In the genomic region with DNA sequence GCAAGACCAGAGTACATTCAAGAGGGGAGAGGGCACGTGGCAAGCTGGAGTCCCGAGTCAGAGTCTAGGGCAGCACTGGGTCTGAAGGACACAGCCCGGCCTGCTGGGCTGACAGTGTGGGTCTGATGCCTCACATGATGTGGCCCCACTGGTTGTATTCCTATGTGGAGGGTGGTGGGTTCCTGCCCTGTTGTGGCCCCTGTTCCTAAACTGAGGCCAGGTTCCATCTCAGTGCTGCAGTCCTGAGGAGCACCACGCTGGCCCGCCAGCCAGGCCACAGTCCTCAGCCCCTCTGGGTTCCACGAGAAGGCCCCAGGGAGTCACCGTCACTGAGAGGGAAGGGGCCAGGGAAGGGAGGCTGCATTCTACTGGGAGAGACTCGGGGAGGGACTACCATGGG, we compare ENCODE assay signal across 16 cellular contexts. TPM values are rescaled to one million over a fixed set of nuclear protein-coding genes. Genes with fewer than 3 reads are reported as not detected.
DNase-seq lines count a peak whose midpoint lies in the region; ATAC-seq and TF ChIP-seq lines count a peak whose summit lies in the region.
"Had no signal": no experiment of that assay in that cellular context is flagged by ENCODE, and none has a peak within 500 bp of the region (broad histone marks: within the 10 kb centered on the region; RNA-seq: fewer than 3 reads in every experiment).

No MANE protein-coding gene starts in this region.

- H3K4me3 Mint-ChIP-seq in H9 (no peak overlapping the region), endothelial cell (ENCODE audit: unreplicated experiment) (peak overlapping the region; percentile 74)
- H3K4me3 Mint-ChIP-seq: nephron had no signal

- DNase-seq in H9 = no peak
- no peak for DNase-seq in WERI-Rb-1
- DNase-seq in endothelial cell (ENCODE audit: low spot score) = no peak
- DNase-seq in psoas muscle = no peak
- no peak for DNase-seq in hippocampal formation (lab: John Stamatoyannopoulos, UW)
- no peak for DNase-seq in activated gamma-delta T cell treated with Interleukin-2 at 50 U/mL for 16 hours
- DNase-seq: activated CD4-positive, alpha-beta T cell treated with anti-CD3 and anti-CD28 coated beads for 1 hour; activated T-cell treated with anti-CD3 and anti-CD28 coated beads for 4 hours; DMS 273 treated with DMSO at 0.1 percent for 48 hours; NCI-H1694 treated with DMSO at 0.1 percent for 48 hours; NCI-H446 treated with DMSO at 0.1 percent for 48 hours; retina; stimulated activated CD4-positive, alpha-beta T cell treated with anti-CD3 and anti-CD28 coated beads, Interleukin-2, amount 100 ng/mL, for 24 hours had no signal

- no peaks in the 10 kb centered on the region for H3K4me1 ChIP-seq in H9 (ENCODE audit: insufficient read depth, low read length)
- peaks cover 84% of the 10 kb centered on the region for H3K4me1 ChIP-seq in psoas muscle

- no peak overlapping the region for H4K5ac ChIP-seq in H9 (ENCODE audit: insufficient read length, low read depth, low read length)

- H3K9ac ChIP-seq in H9 (ENCODE audit: extremely low read depth, insufficient read length, low read length) = no peak overlapping the region

- H3K23ac ChIP-seq in H9 (ENCODE audit: insufficient read length, low read depth, low read length) = no peak overlapping the region

- no peak overlapping the region for H2AFZ ChIP-seq in H9 (ENCODE audit: low read length)

- no peak overlapping the region for H3K14ac ChIP-seq in H9 (ENCODE audit: insufficient read depth, low read length)

- H4K8ac ChIP-seq in H9 (replicated peaks; ENCODE audit: insufficient read length, low read depth, low read length) = no peak overlapping the region

- no peak overlapping the region for H4K91ac ChIP-seq in H9 (ENCODE audit: insufficient read length, low read depth, low read length)

- H2BK20ac ChIP-seq in H9 (ENCODE audit: low read depth, low read length, poor library complexity, severe bottlenecking) = no peak overlapping the region

- no peak overlapping the region for H2AK5ac ChIP-seq in H9 (ENCODE audit: insufficient read length, low read length)

- H3K36me3 ChIP-seq in WERI-Rb-1 (peaks cover 42% of the 10 kb centered on the region), psoas muscle (ENCODE audit: insufficient read depth in 1 of 2, low read depth in 1 of 2) (peaks cover 6 to 46% of the 10 kb centered on the region in 2 donors)

- TF ChIP-seq CTCF in H9 (conservative IDR thresholded peaks at IDR 0.05) (no peak), WERI-Rb-1 (IDR thresholded peaks at IDR 0.05; ENCODE audit: low read depth, low read length) (no peak), endothelial cell (IDR thresholded peaks at IDR 0.05; ENCODE audit: unreplicated experiment) (no peak), psoas muscle (IDR thresholded peaks at IDR 0.05) (no peak)

- H3K27ac Mint-ChIP-seq in H9 (peak overlapping the region in 2 of 3 experiments; percentile 35 to 39; a peak in 3 of 7 replicates), endothelial cell (ENCODE audit: unreplicated experiment) (no peak overlapping the region)

- no peak overlapping the region for H3T11ph ChIP-seq in H9 (ENCODE audit: low read length)

- H3K4ac ChIP-seq in H9 (ENCODE audit: low read depth, low read length) = no peak overlapping the region

- no peaks in the 10 kb centered on the region; the same call in 1 of the 2 replicates for H3K27me3 Mint-ChIP-seq in H9 (ENCODE audit: low read depth)
- peaks cover 4% of the 10 kb centered on the region for H3K27me3 Mint-ChIP-seq in endothelial cell (ENCODE audit: unreplicated experiment)

- no peaks in the 10 kb centered on the region for H3K9me3 ChIP-seq in H9 (ENCODE audit: control insufficient read depth, low read depth, low read length)
- no peaks in the 10 kb centered on the region for H3K9me3 ChIP-seq in WERI-Rb-1 (ENCODE audit: severe bottlenecking)
- H3K9me3 ChIP-seq in psoas muscle = no peaks in the 10 kb centered on the region

- H4K20me1 ChIP-seq in H9 (ENCODE audit: control insufficient read depth, insufficient read depth, insufficient read length) = no peaks in the 10 kb centered on the region

- H3K27ac ChIP-seq in H9 (ENCODE audit: insufficient read length, low read depth, low read length) (no peak overlapping the region), WERI-Rb-1 (0 out of 2 replicates have a peak overlapping the region, but pooled peaks have one; percentile 21), psoas muscle (peak overlapping the region; percentile 97)
- H3K27ac ChIP-seq: epithelial cell of prostate had no signal

- no peak overlapping the region for H3K18ac ChIP-seq in H9 (ENCODE audit: insufficient read length, low read depth, low read length)

- H3K23me2 ChIP-seq in H9 (ENCODE audit: insufficient read length, low read depth, low read length, poor library complexity, severe bottlenecking) = no peaks in the 10 kb centered on the region

- no peak overlapping the region for H2BK120ac ChIP-seq in H9 (ENCODE audit: low read depth, low read length, poor library complexity, severe bottlenecking)

- intact Hi-C loops in psoas muscle (cut with DNase I) = loop anchor here in 1 of 2 donors (5.0 kb wide), 1 partner anchor 40 kb away; no protein-coding TSS in a partner anchor

- no peak for ATAC-seq in psoas muscle
- ATAC-seq in GM21526 (IDR thresholded peaks at IDR 0.05; ENCODE audit: low FRiP score, unreplicated experiment) = no peak

- no CpG with 5 or more reads among the region's 8 CpGs for WGBS in H9 (ENCODE audit: extremely low coverage, insufficient read length, low lambda C conversion rate)
- WGBS in psoas muscle, 3 donors = 82 to 87% (median 82%) methylated on average over 8 of the region's 8 CpGs

- H3K4me1 Mint-ChIP-seq in H9 (no peaks in the 10 kb centered on the region), endothelial cell (ENCODE audit: unreplicated experiment) (peaks cover 13% of the 10 kb centered on the region)

- no peaks in the 10 kb centered on the region for H3K79me1 ChIP-seq in H9 (ENCODE audit: insufficient read depth, low read depth, low read length, poor library complexity, severe bottlenecking)

- H3K36me3 Mint-ChIP-seq in H9 (ENCODE audit: insufficient read depth in 1 of 3, low read depth in 3 of 3) (peaks cover 10 to 39% (median 29%) of the 10 kb centered on the region in 3 experiments; a peak in 6 of 7 replicates), endothelial cell (ENCODE audit: low read depth, unreplicated experiment) (peaks cover 33% of the 10 kb centered on the region)

- H2BK5ac ChIP-seq in H9 (ENCODE audit: insufficient read length, low read length) = no peak overlapping the region

- H3K4me3 ChIP-seq in WERI-Rb-1 (ENCODE audit: low read depth, low read length) (no peak overlapping the region), psoas muscle (no peak overlapping the region)

- H3K56ac ChIP-seq in H9 (ENCODE audit: insufficient read length, low read depth, low read length) = no peak overlapping the region

- H3K9me3 Mint-ChIP-seq in H9 = no peaks in the 10 kb centered on the region
- H3K9me3 Mint-ChIP-seq in endothelial cell (ENCODE audit: unreplicated experiment) = no peaks in the 10 kb centered on the region
- H3K9me3 Mint-ChIP-seq: nephron had no signal

- H3K79me2 ChIP-seq in H9 (ENCODE audit: insufficient read depth, low read length) = no peaks in the 10 kb centered on the region

- H3K4me2 ChIP-seq in H9 (ENCODE audit: insufficient read depth, insufficient read length, low read length) = no peak overlapping the region

- no peak overlapping the region for H2BK15ac ChIP-seq in H9 (ENCODE audit: low read depth, low read length)

- no peak overlapping the region for H2BK12ac ChIP-seq in H9 (ENCODE audit: insufficient read length, low read depth, low read length)

- no peaks in the 10 kb centered on the region for H3K27me3 ChIP-seq in H9 (ENCODE audit: insufficient read depth, low read length)
- no peaks in the 10 kb centered on the region for H3K27me3 ChIP-seq in WERI-Rb-1 (ENCODE audit: insufficient read depth, low read depth, severe bottlenecking)
- H3K27me3 ChIP-seq in psoas muscle (ENCODE audit: insufficient read depth in 3 of 3, low read length in 2 of 3) = no peaks in the 10 kb centered on the region

RNA-seq across cellular contexts. Expression of a gene that starts 13.3 kb away (rescaled TPM):
- total RNA-seq in H9 (2021) (30.1 and 33.9 TPM in 2 replicates), endothelial cell (ENCODE audit: unreplicated experiment) (39.0 TPM), psoas muscle (10 to 100 TPM; 23.1 to 33.0 (median 28.3) TPM)
- polyA plus RNA-seq in psoas muscle = 10 to 100 TPM; 18.1 to 39.9 (median 21.2) TPM

RNA-seq across cellular contexts. Expression of a gene that starts 13.5 kb away (rescaled TPM):
- total RNA-seq in H9 (2021) = 67.6 and 71.9 TPM in 2 replicates
- total RNA-seq in endothelial cell (ENCODE audit: unreplicated experiment) = 63.7 TPM
- 10 to 100 TPM; 44.0 to 61.0 (median 56.5) TPM for total RNA-seq in psoas muscle
- 10 to 100 TPM; 36.8 to 91.6 (median 80.5) TPM for polyA plus RNA-seq in psoas muscle

RNA-seq across cellular contexts. Expression of a gene that starts 43.9 kb away (rescaled TPM):
- total RNA-seq in H9 (2021) (212 and 220 TPM in 2 replicates), endothelial cell (ENCODE audit: unreplicated experiment) (83.4 TPM), psoas muscle (100 to 1,000 TPM; 162 to 290 (median 231) TPM)
- polyA plus RNA-seq in psoas muscle = 100 to 1,000 TPM; 111 to 472 (median 125) TPM

RNA-seq across cellular contexts. Expression of a gene that starts 52.8 kb away (rescaled TPM):
- total RNA-seq in H9 (2021) = 215 and 218 TPM in 2 replicates
- total RNA-seq in endothelial cell (ENCODE audit: unreplicated experiment) = 168 TPM
- 10 to 100 TPM; 61.1 to 83.1 (median 77.6) TPM for total RNA-seq in psoas muscle
- 10 to 100 TPM; 47.6 to 73.7 (median 69.5) TPM for polyA plus RNA-seq in psoas muscle
